8 cellular contexts compared by ENCODE assay signal in genomic region chr17:29124135-29124930, GRCh38. TPM values are rescaled to one million over a fixed set of nuclear protein-coding genes. Genes with fewer than 3 reads are reported as not detected.
DNase-seq lines count a peak whose midpoint lies in the region; ATAC-seq, FAIRE-seq and TF ChIP-seq lines count a peak whose summit lies in the region.

No MANE protein-coding gene starts in this region.

- no peak overlapping the region for H3K4me2 ChIP-seq in HepG2 (ENCODE audit: low read depth, low read length)

- H3K4me1 ChIP-seq in BE2C (no peaks in the 10 kb centered on the region), HepG2 (ENCODE audit: insufficient read depth, low read length) (no peaks in the 10 kb centered on the region), thyroid gland (peaks cover 0 to 12% of the 10 kb centered on the region in 2 donors)

- in situ Hi-C loops in GM13976 (cut with MboI; ENCODE audit: low sequenced_read_pairs, unreplicated experiment), result loop anchor here (25.0 kb wide), 1 partner anchor 387 kb away; the partner anchor contains the start of genes NEK8, TLCD1 and TRAF4
- in situ Hi-C loops in SK-MEL-5 (cut with HindIII; ENCODE audit: low pct_unique_long_range_greater_than_20kb, low sequenced_read_pairs), result no loop called here
- in situ Hi-C loops in HepG2 (cut with HindIII; ENCODE audit: extremely low pct_ligation_motif_present, low pct_unique_long_range_greater_than_20kb), result loop anchor here (25.0 kb wide), 1 partner anchor 387 kb away; the partner anchor contains the start of genes NEK8, TLCD1 and TRAF4

- H3K79me2 ChIP-seq in HepG2 (ENCODE audit: insufficient read depth, low read length), result peaks cover 2% of the 10 kb centered on the region

- H3K27me3 ChIP-seq in BE2C (no peaks in the 10 kb centered on the region), HepG2 (ENCODE audit: control insufficient read depth in 1 of 2, insufficient read depth in 2 of 2, low read length in 2 of 2) (no peaks in the 10 kb centered on the region), thyroid gland (no peaks in the 10 kb centered on the region)

- peak; percentile 50 for DNase-seq in BE2C
- peak; percentile 84 for DNase-seq in GM13976 (ENCODE audit: low spot score)
- peak; percentile 88 for DNase-seq in NB4 (ENCODE audit: low read depth)
- peak; percentile 80 for DNase-seq in SK-MEL-5 (ENCODE audit: low read depth, low spot score)
- DNase-seq in choroid plexus epithelial cell (ENCODE audit: low read depth), result peak; percentile 91
- DNase-seq in HepG2 (ENCODE audit: low spot score), result peak; percentile 71
- DNase-seq in thyroid gland, result peak; percentile 47 to 51

- H3K9me3 ChIP-seq in BE2C (no peaks in the 10 kb centered on the region), HepG2 (ENCODE audit: low read length) (no peaks in the 10 kb centered on the region), thyroid gland (no peaks in the 10 kb centered on the region)

- H2AFZ ChIP-seq in HepG2 (ENCODE audit: low read length), result no peak overlapping the region

- H3K36me3 ChIP-seq in BE2C (no peaks in the 10 kb centered on the region), HepG2 (replicated peaks in 1 of 2; ENCODE audit: control insufficient read depth in 1 of 2, insufficient read depth in 2 of 2, low read length in 2 of 2) (peaks cover 28 to 54% of the 10 kb centered on the region in 2 experiments), thyroid gland (peaks cover 16 to 27% of the 10 kb centered on the region in 2 donors)

- ATAC-seq in HepG2 (peak; percentile 86), GM21786 (IDR thresholded peaks at IDR 0.05; ENCODE audit: unreplicated experiment) (no peak)

- H3K9ac ChIP-seq in HepG2 (ENCODE audit: insufficient read depth, low read depth, low read length), result no peak overlapping the region

- H4K20me1 ChIP-seq in HepG2 (ENCODE audit: insufficient read depth, low read length), result peaks cover 30% of the 10 kb centered on the region; the same call in 1 of the 2 replicates

- BruUV-seq in HepG2 (replicated peaks; lab: Mats Ljungman, UMichigan), result no TSS peak

- POLR2A ChIA-PET in HepG2 (lab: Yijun Ruan, JAX), result interaction anchor here (0.6 to 1.2 kb wide), 4 partner anchors 24 to 170 kb away, joined by 3 to 8 read pairs (median 6); partner anchors contain the start of gene NUFIP2

- TF ChIP-seq CTCF in BE2C (IDR thresholded peaks at IDR 0.05; ENCODE audit: low read depth, low read length) (peak; percentile 76), GM13976 (IDR thresholded peaks at IDR 0.05; ENCODE audit: borderline replicate concordance, control extremely low read depth, extremely low read depth, insufficient read depth, missing control alignments) (peak; percentile 63), NB4 (IDR thresholded peaks at IDR 0.05; ENCODE audit: low read depth, low read length) (peak; percentile 64), choroid plexus epithelial cell (conservative IDR thresholded peaks at IDR 0.05; ENCODE audit: low read depth, low read length) (peak; percentile 89), HepG2 (CRISPR knock-in tag; IDR thresholded peaks at IDR 0.05) (peak; percentile 82), thyroid gland (IDR thresholded peaks at IDR 0.05) (peak in 5 of 6 experiments; percentile 18 to 78 (median 66))

- TF ChIP-seq POLR2A in NB4 (IDR thresholded peaks at IDR 0.05; ENCODE audit: extremely low read depth, insufficient read length) (no peak), HepG2 (IDR thresholded peaks at IDR 0.05; ENCODE audit: insufficient read depth in 1 of 2, low read depth in 2 of 2, low read length in 2 of 2) (no peak), thyroid gland (IDR thresholded peaks at IDR 0.05) (no peak)

- intact Hi-C loops in HepG2 (cut with micrococcal nuclease; ENCODE audit: unreplicated experiment), result loop anchor here (1.0 kb wide), 1 partner anchor 20 kb away; no protein-coding TSS in a partner anchor
- intact Hi-C loops in thyroid gland (cut with DNase I), result no loop called here

- peak; percentile 92 for FAIRE-seq in HepG2 (lab: Jason Lieb, UNC)

- WGBS in HepG2 (ENCODE audit: low lambda C conversion rate), result 79% methylated on average over 9 of the region's 13 CpGs
- 66 to 73% methylated on average over 7 to 13 of the region's 13 CpGs for WGBS in thyroid gland, 2 donors

- no peak for TF ChIP-seq EP300 in HepG2 (IDR thresholded peaks at IDR 0.05; ENCODE audit: low read depth in 2 of 2, low read length in 2 of 2)
- no peak for TF ChIP-seq EP300 in HepG2 (CRISPR knock-in tag; IDR thresholded peaks at IDR 0.05; ENCODE audit: borderline replicate concordance)

- no peak overlapping the region for H3K27ac ChIP-seq in HepG2 (ENCODE audit: extremely low read length, insufficient read depth, low read length)
- H3K27ac ChIP-seq in thyroid gland, result no peak overlapping the region

- no peak overlapping the region for H3K4me3 ChIP-seq in BE2C (ENCODE audit: low read depth, low read length)
- H3K4me3 ChIP-seq in NB4 (ENCODE audit: low read depth, low read length), result no peak overlapping the region
- H3K4me3 ChIP-seq in choroid plexus epithelial cell (ENCODE audit: low read depth, low read length), result no peak overlapping the region
- H3K4me3 ChIP-seq in HepG2 (replicated peaks in 1 of 3; ENCODE audit: insufficient read depth in 1 of 3, low read depth in 2 of 3, low read length in 3 of 3), result no peak overlapping the region
- H3K4me3 ChIP-seq in thyroid gland (replicated peaks in 1 of 3), result no peak overlapping the region

- CTCF ChIA-PET in HepG2 (lab: Yijun Ruan, JAX; ENCODE audit: low intra/inter-chr PET ratio, low total read pairs), result interaction anchor here (1.0 to 2.0 kb wide), 3 partner anchors 19 to 95 kb away, joined by 4 to 16 read pairs (median 13); no protein-coding TSS in a partner anchor

- TF ChIP-seq RAD21 in HepG2 (CRISPR knock-in tag; IDR thresholded peaks at IDR 0.05), result peak; percentile 68

TF ChIP-seq in HepG2, 621 proteins besides CTCF, POLR2A, EP300 and RAD21 (continues in another document):
- no peak for TF ChIP-seq SMARCE1 (IDR thresholded peaks at IDR 0.05; ENCODE audit: borderline replicate concordance)
- no peak for TF ChIP-seq TMF1 (CRISPR knock-in tag; IDR thresholded peaks at IDR 0.05; ENCODE audit: low read depth)
- TF ChIP-seq IRF1 (CRISPR knock-in tag; IDR thresholded peaks at IDR 0.05; ENCODE audit: low read depth), result no peak
- peak; percentile 82 for TF ChIP-seq STAG1 (CRISPR knock-in tag; IDR thresholded peaks at IDR 0.05)
- no peak for TF ChIP-seq ZFAT (CRISPR knock-in tag; conservative IDR thresholded peaks at IDR 0.05)
- no peak for TF ChIP-seq ZNF143 (CRISPR knock-in tag; IDR thresholded peaks at IDR 0.05)
- no peak for TF ChIP-seq NFKBIZ (CRISPR knock-in tag; IDR thresholded peaks at IDR 0.05)
- no peak for TF ChIP-seq ZNF780A (CRISPR knock-in tag; IDR thresholded peaks at IDR 0.05)
- no peak for TF ChIP-seq SP1 (IDR thresholded peaks at IDR 0.05)
- no peak for TF ChIP-seq SP1 (CRISPR knock-in tag; IDR thresholded peaks at IDR 0.05)
- peak; percentile 18 for TF ChIP-seq ZNF883 (CRISPR knock-in tag; IDR thresholded peaks at IDR 0.05; ENCODE audit: not compliant biosample characterization)
- no peak for TF ChIP-seq SP5 (CRISPR knock-in tag; IDR thresholded peaks at IDR 0.05; ENCODE audit: borderline replicate concordance, low read depth)
- TF ChIP-seq ZNF75D (CRISPR knock-in tag; IDR thresholded peaks at IDR 0.05; ENCODE audit: borderline replicate concordance), result no peak
- peak; percentile 76 for TF ChIP-seq ATF7 (IDR thresholded peaks at IDR 0.05)
- no peak for TF ChIP-seq ATF7 (CRISPR knock-in tag; IDR thresholded peaks at IDR 0.05)
- TF ChIP-seq ZBTB1 (CRISPR knock-in tag; IDR thresholded peaks at IDR 0.05; ENCODE audit: borderline replicate concordance), result no peak

RNA-seq across cellular contexts. Expression of gene MYO18A, which starts 55.9 kb away (rescaled TPM):
- 30.5 TPM for polyA plus RNA-seq in BE2C (2012; ENCODE audit: insufficient read depth, insufficient read length, low read depth)
- 14.9 and 16.3 TPM in 2 replicates for total RNA-seq in SK-MEL-5 (2014; rRNA removed; shearing (Covaris generic))
- polyA plus RNA-seq in SK-MEL-5 (2015; cell fraction: cytosol; rRNA removed), result 20.0 and 26.4 TPM in 2 replicates
- polyA plus RNA-seq in SK-MEL-5 (2015; cell fraction: nucleus; rRNA removed), result 63.4 and 87.6 TPM in 2 replicates
- total RNA-seq in HepG2 (2016; rRNA removed; fragmentation: Illumina TruSeq; extraction: Trizol), result 21.2 and 24.8 TPM in 2 replicates
- total RNA-seq in HepG2 (2016; cell fraction: cytosol; rRNA removed; fragmentation: Illumina TruSeq; extraction: Trizol; ENCODE audit: low read depth), result 4.9 and 7.5 TPM in 2 replicates
- 16.3 and 25.6 TPM in 2 replicates for total RNA-seq in HepG2 (2016; cell fraction: insoluble cytoplasmic fraction; rRNA removed; fragmentation: Illumina TruSeq; extraction: Trizol)
- 5.8 and 6.0 TPM in 2 replicates for total RNA-seq in HepG2 (2016; cell fraction: membrane; rRNA removed; fragmentation: Illumina TruSeq; extraction: Trizol)
- total RNA-seq in HepG2 (2016; cell fraction: nucleus; rRNA removed; fragmentation: Illumina TruSeq; extraction: Trizol), result 24.8 and 30.3 TPM in 2 replicates
- polyA plus RNA-seq in HepG2 (2011; rRNA removed), result 16.8 and 23.2 TPM in 2 replicates
- polyA plus RNA-seq in HepG2 (2011; cell fraction: cytosol; rRNA removed), result 8.3 and 9.6 TPM in 2 replicates
- polyA plus RNA-seq in HepG2 (2011; cell fraction: nucleus; rRNA removed), result 155 and 159 TPM in 2 replicates
- polyA plus RNA-seq in HepG2 (2012), result 42.0 and 44.5 TPM in 2 replicates
- 0.96 and 1.4 TPM in 2 replicates for polyA plus RNA-seq in HepG2 (2016; cell fraction: cytosol; fragmentation: Illumina TruSeq; extraction: Trizol; ENCODE audit: low read depth)
- polyA plus RNA-seq in HepG2 (2016; cell fraction: insoluble cytoplasmic fraction; fragmentation: Illumina TruSeq; extraction: Trizol; ENCODE audit: low read depth), result 16.0 and 20.4 TPM in 2 replicates
- 2.4 and 3.0 TPM in 2 replicates for polyA plus RNA-seq in HepG2 (2016; cell fraction: membrane; fragmentation: Illumina TruSeq; extraction: Trizol; ENCODE audit: low read depth)
- 72.8 and 77.7 TPM in 2 replicates for polyA plus RNA-seq in HepG2 (2016; cell fraction: nucleus; fragmentation: Illumina TruSeq; extraction: Trizol; ENCODE audit: insufficient read depth, low read depth)
- 39.4 and 67.1 TPM in 2 replicates for polyA minus RNA-seq in HepG2 (2011; rRNA and poly(A)+ RNA removed; ENCODE audit: low replicate concordance)
- 13.7 and 17.4 TPM in 2 replicates for polyA minus RNA-seq in HepG2 (2011; cell fraction: cytosol; rRNA and poly(A)+ RNA removed)
- polyA minus RNA-seq in HepG2 (2011; cell fraction: nucleus; rRNA and poly(A)+ RNA removed), result 65.8 and 83.4 TPM in 2 replicates
- total RNA-seq in thyroid gland, result 10 to 100 TPM; 32.1 to 49.8 (median 40.6) TPM
